Comparison of ENCODE assay signal across 10 cellular contexts in genomic region chr4:169080970-169081369, GRCh38.
DNase-seq lines count a peak whose midpoint lies in the region; ATAC-seq and TF ChIP-seq lines count a peak whose summit lies in the region.
"Had no signal": no experiment of that assay in that cellular context is flagged by ENCODE, and none has a peak within 500 bp of the region (broad histone marks: within the 10 kb centered on the region; RNA-seq: fewer than 3 reads in every experiment).

No MANE protein-coding gene starts in this region.

- H3K36me3 Mint-ChIP-seq in brain (peaks cover 5% of the 10 kb centered on the region), mesothelial cell of epicardium (peaks cover 1% of the 10 kb centered on the region)
- H3K36me3 Mint-ChIP-seq in CD4-positive, alpha-beta memory T cell, result no peaks in the 10 kb centered on the region

- H3K4me1 Mint-ChIP-seq in brain, result peaks cover 52% of the 10 kb centered on the region
- H3K4me1 Mint-ChIP-seq in mesothelial cell of epicardium, result peaks cover 37% of the 10 kb centered on the region
- H3K4me1 Mint-ChIP-seq in CD4-positive, alpha-beta memory T cell, result peaks cover 8 to 13% (median 12%) of the 10 kb centered on the region in 4 donors

- H3K27me3 ChIP-seq in CD4-positive, alpha-beta memory T cell (ENCODE audit: insufficient read depth, low read length), result no peaks in the 10 kb centered on the region
- no peaks in the 10 kb centered on the region for H3K27me3 ChIP-seq in Peyer's patch

- H3K9me3 Mint-ChIP-seq in brain, result peaks cover 0 to 9% (median 4%) of the 10 kb centered on the region in 5 experiments
- H3K9me3 Mint-ChIP-seq in mesothelial cell of epicardium, result no peaks in the 10 kb centered on the region
- H3K9me3 Mint-ChIP-seq in CD4-positive, alpha-beta memory T cell, result peaks cover 0 to 2% (median 0%) of the 10 kb centered on the region in 8 donors

- no peak for TF ChIP-seq POLR2A in Peyer's patch (IDR thresholded peaks at IDR 0.05)

- in situ Hi-C loops in ACHN (cut with HindIII; ENCODE audit: low pct_ligation_motif_present, low pct_unique_long_range_greater_than_20kb, low sequenced_read_pairs), result no loop called here

- H3K27ac Mint-ChIP-seq in brain (peak overlapping the region in 4 of 5 experiments; percentile 52 to 87 (median 74)), mesothelial cell of epicardium (peak overlapping the region; percentile 90)
- H3K27ac Mint-ChIP-seq in CD4-positive, alpha-beta memory T cell, result no peak overlapping the region

- ATAC-seq in HG02938 (IDR thresholded peaks at IDR 0.05; ENCODE audit: unreplicated experiment), result peak; percentile 4

- intact Hi-C loops in CD4-positive, alpha-beta memory T cell (cut with micrococcal nuclease), result no loop called here

- no peaks in the 10 kb centered on the region for H3K36me3 ChIP-seq in CD4-positive, alpha-beta memory T cell (ENCODE audit: insufficient read depth, low read length)
- no peaks in the 10 kb centered on the region for H3K36me3 ChIP-seq in Peyer's patch

- H3K9me3 ChIP-seq in CD4-positive, alpha-beta memory T cell (ENCODE audit: control insufficient read depth in 1 of 2, low read length in 2 of 2), result no peaks in the 10 kb centered on the region
- no peaks in the 10 kb centered on the region for H3K9me3 ChIP-seq in Peyer's patch

- TF ChIP-seq CTCF in brain (conservative IDR thresholded peaks at IDR 0.05), result no peak
- no peak for TF ChIP-seq CTCF in mesothelial cell of epicardium (IDR thresholded peaks at IDR 0.05; ENCODE audit: unreplicated experiment)
- TF ChIP-seq CTCF in Peyer's patch (IDR thresholded peaks at IDR 0.05), result no peak

- CTCF ChIA-PET in CD4-positive, alpha-beta memory T cell (lab: Charles Lee; ENCODE audit: partially characterized antibody), result interaction anchor here (0.8 kb wide), 1 partner anchor 158 kb away, joined by 3 read pairs; no protein-coding TSS in a partner anchor

- POLR2A ChIA-PET in CD4-positive, alpha-beta memory T cell (lab: Charles Lee; ENCODE audit: partially characterized antibody), result no interaction called here

- peaks cover 13% of the 10 kb centered on the region for H3K4me1 ChIP-seq in CD4-positive, alpha-beta memory T cell (ENCODE audit: insufficient read depth, low read length)
- peaks cover 0 to 12% (median 0%) of the 10 kb centered on the region in 4 donors for H3K4me1 ChIP-seq in Peyer's patch

- peak; percentile 5 for DNase-seq in ACHN
- DNase-seq in mesothelial cell of epicardium (ENCODE audit: low spot score in 2 of 2, unreplicated experiment in 2 of 2), result no peak
- DNase-seq in CD4-positive, alpha-beta memory T cell, result no peak
- DNase-seq in SK-N-DZ (ENCODE audit: low spot score), result no peak
- DNase-seq in Peyer's patch, result no peak
- DNase-seq in NAMALWA (ENCODE audit: low spot score), result no peak
- DNase-seq: HCEC 1CT, NCI-H774 had no signal

- H3K27me3 Mint-ChIP-seq in brain (peaks cover 3% of the 10 kb centered on the region), mesothelial cell of epicardium (ENCODE audit: low read depth) (no peaks in the 10 kb centered on the region)
- peaks cover 1 to 8% of the 10 kb centered on the region in 2 donors for H3K27me3 Mint-ChIP-seq in CD4-positive, alpha-beta memory T cell

- no peak overlapping the region for H3K27ac ChIP-seq in CD4-positive, alpha-beta memory T cell (ENCODE audit: low read depth, low read length)
- peak overlapping the region in 1 of 4 donors; percentile 22 for H3K27ac ChIP-seq in Peyer's patch

- H3K4me3 ChIP-seq in CD4-positive, alpha-beta memory T cell (ENCODE audit: low read length in 2 of 2), result no peak overlapping the region
- no peak overlapping the region for H3K4me3 ChIP-seq in Peyer's patch

- H3K4me3 Mint-ChIP-seq in brain, result peak overlapping the region in 3 of 5 experiments; percentile 16 to 29 (median 23)
- H3K4me3 Mint-ChIP-seq in mesothelial cell of epicardium, result no peak overlapping the region
- H3K4me3 Mint-ChIP-seq in CD4-positive, alpha-beta memory T cell, result no peak overlapping the region

Comparison
In these comparisons a context has a peak if more than half of its experiments do, and no peak if none do; other contexts are left out.
1. H3K27ac Mint-ChIP-seq: peak in brain (4 of 5) and mesothelial cell of epicardium (single experiment); none in CD4-positive, alpha-beta memory T cell (0 of 7).
2. H3K4me3 Mint-ChIP-seq: peak in brain (3 of 5); none in mesothelial cell of epicardium (single experiment) and CD4-positive, alpha-beta memory T cell (0 of 8).